Comparison of ENCODE assay signal across 7 cellular contexts in the genomic region with DNA sequence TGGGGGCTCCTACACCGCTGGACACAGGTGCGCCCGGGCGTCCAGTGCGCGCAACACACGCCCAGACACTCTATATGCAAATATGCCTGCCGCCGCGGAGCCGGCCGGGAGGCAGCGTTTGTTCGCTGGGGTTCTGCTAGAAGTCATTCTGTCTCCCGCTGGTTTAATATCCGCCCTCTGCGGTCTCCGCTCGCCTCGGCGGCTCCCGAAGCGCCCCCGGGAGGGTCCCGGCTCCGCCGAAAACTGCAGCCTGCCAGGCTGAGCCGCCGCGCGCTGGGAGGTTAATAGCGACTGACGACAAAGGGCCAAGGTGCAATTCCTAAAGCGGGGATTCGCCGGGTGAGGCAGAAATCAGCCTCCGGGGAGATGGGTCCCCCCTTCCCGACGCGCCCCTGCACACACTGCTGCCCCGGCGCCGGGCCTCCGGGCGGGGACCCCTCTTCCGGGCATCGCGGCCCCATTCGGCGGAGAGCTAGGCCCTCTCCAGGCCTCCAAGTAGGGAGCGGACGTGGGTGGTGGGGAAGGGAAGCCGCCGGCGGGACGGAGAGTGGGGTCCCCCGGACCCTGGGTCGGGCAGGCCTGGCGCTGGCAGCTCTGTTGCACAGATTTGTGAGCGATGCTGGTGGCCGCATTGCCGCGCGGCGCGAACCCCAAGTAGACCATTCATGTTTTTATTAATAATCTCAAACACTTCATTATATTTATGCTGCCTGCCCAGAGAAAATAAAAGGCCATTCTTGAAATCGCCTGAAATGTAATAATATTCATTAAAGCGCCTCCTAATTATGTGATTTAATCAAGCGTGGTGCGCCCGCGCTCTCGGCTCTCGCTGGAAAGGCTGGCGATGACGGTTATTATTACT. TPM values are rescaled to one million over a fixed set of nuclear protein-coding genes. Genes with fewer than 3 reads are reported as not detected.
A peak's percentile ranks its signal among the peaks of the same experiment; 100 is the strongest.
DNase-seq lines count a peak whose midpoint lies in the region; ATAC-seq and TF ChIP-seq lines count a peak whose summit lies in the region.

No MANE protein-coding gene starts in this region.

- no peaks in the 10 kb centered on the region for H3K36me3 Mint-ChIP-seq in activated B cell treated with CpG ODN at 0.5 μM for 24 hours (ENCODE audit: low read depth)
- H3K36me3 Mint-ChIP-seq in memory B cell: peaks cover 2% of the 10 kb centered on the region

- no peak overlapping the region for H3K27ac Mint-ChIP-seq in activated B cell treated with CpG ODN at 0.5 μM for 24 hours
- no peak overlapping the region for H3K27ac Mint-ChIP-seq in memory B cell

- peak; percentile 61 for ATAC-seq in GM18861 (IDR thresholded peaks at IDR 0.05; ENCODE audit: unreplicated experiment)
- ATAC-seq in HG02943 (IDR thresholded peaks at IDR 0.05; ENCODE audit: low read depth, unreplicated experiment): peak; percentile 61
- peak; percentile 34 for ATAC-seq in activated B cell treated with CpG ODN at 0.5 μM for 24 hours (ENCODE audit: low read depth)
- ATAC-seq in memory B cell (ENCODE audit: low read depth): peak; percentile 29
- ATAC-seq in HG03439 (IDR thresholded peaks at IDR 0.05; ENCODE audit: unreplicated experiment): no peak

- no peak for TF ChIP-seq CTCF in activated B cell treated with CpG ODN at 0.5 μM for 24 hours (IDR thresholded peaks at IDR 0.05)

- no peak for DNase-seq in activated B cell treated with CpG ODN at 0.5 μM for 24 hours
- DNase-seq in memory B cell (ENCODE audit: low spot score in 2 of 2): peak in 1 of 2 donors; percentile 53
- no peak for DNase-seq in GM03348 (ENCODE audit: low spot score)
- DNase-seq in SK-N-DZ (ENCODE audit: low spot score): no peak

- POLR2A ChIA-PET in activated B cell treated with CpG ODN at 0.5 μM for 24 hours (lab: Charles Lee): no interaction called here

- H3K4me1 Mint-ChIP-seq in activated B cell treated with CpG ODN at 0.5 μM for 24 hours (peaks cover 23% of the 10 kb centered on the region), memory B cell (peaks cover 2% of the 10 kb centered on the region)

- CTCF ChIA-PET in activated B cell treated with CpG ODN at 0.5 μM for 24 hours (lab: Charles Lee): no interaction called here

- intact Hi-C loops in activated B cell treated with CpG ODN at 0.5 μM for 24 hours (cut with micrococcal nuclease): loop anchor here (2.0 to 5.0 kb wide), 4 partner anchors 16 to 1535 kb away; no protein-coding TSS in a partner anchor

- H3K9me3 Mint-ChIP-seq in activated B cell treated with CpG ODN at 0.5 μM for 24 hours (no peaks in the 10 kb centered on the region), memory B cell (no peaks in the 10 kb centered on the region)

- H3K27me3 Mint-ChIP-seq in activated B cell treated with CpG ODN at 0.5 μM for 24 hours: peaks cover 71% of the 10 kb centered on the region
- H3K27me3 Mint-ChIP-seq in memory B cell: peaks cover 26% of the 10 kb centered on the region

- H3K4me3 Mint-ChIP-seq in activated B cell treated with CpG ODN at 0.5 μM for 24 hours (peak overlapping the region; percentile 44), memory B cell (peak overlapping the region; percentile 14)

RNA-seq across cellular contexts. Expression of a gene that starts 9.1 kb away (rescaled TPM):
- total RNA-seq in activated B cell treated with CpG ODN at 0.5 μM for 24 hours: not detected in 2 replicates
- polyA plus RNA-seq in SK-N-DZ (2014; cell fraction: cytosol; rRNA removed): not detected in 2 replicates
- polyA plus RNA-seq in SK-N-DZ (2014; cell fraction: nucleus; rRNA removed): not detected in 2 replicates
